26 cellular contexts compared by ENCODE assay signal in the genomic region with DNA sequence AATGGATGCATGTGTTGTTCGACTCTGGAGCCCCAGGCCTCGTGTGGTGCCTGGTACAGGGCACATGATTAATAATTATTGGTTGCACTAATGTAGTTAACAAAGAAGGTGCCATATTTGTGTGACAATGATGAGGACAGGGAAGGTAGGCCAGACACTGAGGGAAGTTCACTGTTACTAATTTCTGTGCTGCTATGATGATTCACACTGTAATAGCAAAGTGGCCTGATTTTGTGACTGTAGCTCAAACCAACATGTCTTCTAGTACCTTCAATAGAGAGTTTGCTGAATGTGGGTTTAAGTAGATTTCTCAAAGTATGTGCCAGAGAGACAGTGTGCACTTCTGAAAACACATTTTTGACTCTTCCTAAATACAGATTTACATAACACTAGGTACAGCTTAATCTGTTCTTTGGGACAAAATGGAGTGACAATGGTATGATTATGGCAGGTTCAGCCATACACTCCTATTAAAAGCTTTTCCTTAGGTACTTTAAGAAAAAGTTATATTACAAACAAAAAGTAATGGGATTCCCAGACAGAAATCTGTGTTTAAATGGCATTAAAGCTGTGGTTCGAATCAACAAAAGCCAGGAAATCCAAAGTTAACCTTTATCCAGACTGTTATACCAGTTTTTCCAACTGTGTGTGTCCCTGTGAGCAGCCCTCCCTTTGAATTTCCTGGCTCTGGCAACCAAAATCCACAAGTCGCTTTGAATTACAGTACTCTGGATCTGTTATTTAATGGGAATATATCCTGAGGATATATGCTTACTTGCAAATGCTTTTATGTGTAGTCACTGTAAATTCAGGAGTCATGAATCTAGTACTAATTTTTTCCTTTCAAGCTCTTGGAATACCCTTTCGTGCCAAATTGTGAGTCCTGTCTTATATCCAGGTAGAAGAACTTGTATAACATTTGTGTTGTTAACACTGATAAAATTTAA.
DNase-seq lines count a peak whose midpoint lies in the region; ATAC-seq, FAIRE-seq and TF ChIP-seq lines count a peak whose summit lies in the region.
"Had no signal": no experiment of that assay in that cellular context is flagged by ENCODE, and none has a peak within 500 bp of the region (broad histone marks: within the 10 kb centered on the region; RNA-seq: fewer than 3 reads in every experiment).

No MANE protein-coding gene starts in this region.

- H3K9me3 Mint-ChIP-seq in activated T-helper 17 cell treated with anti-CD3 and anti-CD28 coated beads, Interleukin-2, amount 50 U/mL, for 72 hours = no peaks in the 10 kb centered on the region
- H3K9me3 Mint-ChIP-seq in osteocyte (ENCODE audit: unreplicated experiment) (no peaks in the 10 kb centered on the region), endodermal cell (no peaks in the 10 kb centered on the region)
- H3K9me3 Mint-ChIP-seq: brain; GM23338; stimulated activated naive CD8-positive, alpha-beta T cell treated with anti-CD3 and anti-CD28 coated beads, Interleukin-15, Interleukin-2, amounts not matched to agents 100 ng/mL and 50 ng/mL, for 24 hours; T-helper 2 cell treated with Interferon-gamma antibody and Interleukin-4, amounts not matched to agents 5 μg/mL and 100 μg/mL, for 36 hours had no signal

- H3K4me1 ChIP-seq in endodermal cell (ENCODE audit: control insufficient read depth, insufficient read depth, low read length) = peaks cover 9% of the 10 kb centered on the region

- TF ChIP-seq POLR2A in H54 (IDR thresholded peaks at IDR 0.05; ENCODE audit: low read depth, low read length) = no peak

- no peaks in the 10 kb centered on the region for H3K27me3 ChIP-seq in endodermal cell (ENCODE audit: control insufficient read depth, insufficient read depth, low read length, poor library complexity, severe bottlenecking)
- H3K27me3 ChIP-seq: ovary, sigmoid colon, SJCRH30, transverse colon had no signal

- no peak overlapping the region for H3K27ac ChIP-seq in endodermal cell (ENCODE audit: low read depth, low read length)
- H3K27ac ChIP-seq: 22Rv1, lower lobe of right lung, ovary, SJCRH30, transverse colon had no signal

- TF ChIP-seq CTCF in osteocyte (IDR thresholded peaks at IDR 0.05) (no peak), endodermal cell (conservative IDR thresholded peaks at IDR 0.05) (no peak)

- FAIRE-seq in H54 (lab: Jason Lieb, UNC) = peak; percentile 66
- FAIRE-seq: islet of Langerhans had no signal

- H3K9ac ChIP-seq in endodermal cell (ENCODE audit: extremely low read depth, low read length, poor library complexity, severe bottlenecking) = no peak overlapping the region

- peaks cover 51% of the 10 kb centered on the region for H3K4me1 Mint-ChIP-seq in activated T-helper 17 cell treated with anti-CD3 and anti-CD28 coated beads, Interleukin-2, amount 50 U/mL, for 72 hours
- peaks cover 72% of the 10 kb centered on the region for H3K4me1 Mint-ChIP-seq in osteocyte (ENCODE audit: unreplicated experiment)
- H3K4me1 Mint-ChIP-seq in endodermal cell = peaks cover 16% of the 10 kb centered on the region

- WGBS in endodermal cell (ENCODE audit: insufficient coverage in 1 of 2, insufficient read length in 1 of 2), 2 experiments = 75 to 92% methylated on average over 2 to 5 of the region's 5 CpGs

- no peak for DNase-seq in activated CD4-positive, CD25-positive, alpha-beta regulatory T cell treated with anti-CD3 and anti-CD28 coated beads, Interleukin-2, amount 50 U/mL, for 72 hours
- DNase-seq in H54 (ENCODE audit: insufficient read length, low spot score) = no peak
- DNase-seq in osteocyte (ENCODE audit: extremely low spot score, unreplicated experiment) = no peak
- DNase-seq in endodermal cell = no peak
- DNase-seq: activated CD4-positive, CD25-positive, alpha-beta regulatory T cell; activated naive CD4-positive, alpha-beta T cell treated with Interleukin-2 at 50 U/mL for 16 hours; cortex of kidney; hippocampal formation; lower lobe of right lung; MM.1S; NCI-H774; ovary; sigmoid colon; SJCRH30; stimulated activated CD4-positive, alpha-beta T cell treated with anti-CD3 and anti-CD28 coated beads, Interleukin-1b, Interleukin-23, amount 100 ng/mL, for 48 hours; transverse colon had no signal

- no peaks in the 10 kb centered on the region for H3K36me3 ChIP-seq in endodermal cell (ENCODE audit: control insufficient read depth, insufficient read depth, low read length)
- H3K36me3 ChIP-seq: lower lobe of right lung, ovary, sigmoid colon, SJCRH30, transverse colon had no signal

- peak; percentile 71 to 74 for ATAC-seq in activated CD4-positive, CD25-positive, alpha-beta regulatory T cell treated with anti-CD3 and anti-CD28 coated beads, Interleukin-2, amount 50 U/mL, for 24 hours
- ATAC-seq in activated T-helper 17 cell treated with anti-CD3 and anti-CD28 coated beads, Interleukin-2, amount 50 U/mL, for 72 hours (replicated peaks) = peak; percentile 75
- ATAC-seq in HG03139 (IDR thresholded peaks at IDR 0.05; ENCODE audit: unreplicated experiment) (no peak), HG02610 (IDR thresholded peaks at IDR 0.05; ENCODE audit: unreplicated experiment) (no peak)
- ATAC-seq: GM23338, lower lobe of right lung had no signal

- peak overlapping the region; percentile 24 for H3K4me3 Mint-ChIP-seq in activated T-helper 17 cell treated with anti-CD3 and anti-CD28 coated beads, Interleukin-2, amount 50 U/mL, for 72 hours
- H3K4me3 Mint-ChIP-seq in osteocyte (ENCODE audit: unreplicated experiment) = peak overlapping the region; percentile 27
- no peak overlapping the region for H3K4me3 Mint-ChIP-seq in endodermal cell
- H3K4me3 Mint-ChIP-seq: brain; GM23338; stimulated activated naive CD8-positive, alpha-beta T cell treated with anti-CD3 and anti-CD28 coated beads, Interleukin-15, Interleukin-2, amounts not matched to agents 100 ng/mL and 50 ng/mL, for 24 hours; T-helper 2 cell treated with Interferon-gamma antibody and Interleukin-4, amounts not matched to agents 5 μg/mL and 100 μg/mL, for 36 hours had no signal

- no peaks in the 10 kb centered on the region for H3K9me3 ChIP-seq in endodermal cell (ENCODE audit: control insufficient read depth, low read length)
- H3K9me3 ChIP-seq: lower lobe of right lung, ovary, sigmoid colon, SJCRH30, transverse colon had no signal

- no peaks in the 10 kb centered on the region for H3K27me3 Mint-ChIP-seq in activated T-helper 17 cell treated with anti-CD3 and anti-CD28 coated beads, Interleukin-2, amount 50 U/mL, for 72 hours
- H3K27me3 Mint-ChIP-seq in osteocyte (ENCODE audit: unreplicated experiment) (no peaks in the 10 kb centered on the region), endodermal cell (ENCODE audit: insufficient read depth) (no peaks in the 10 kb centered on the region)
- H3K27me3 Mint-ChIP-seq: stimulated activated naive CD8-positive, alpha-beta T cell treated with anti-CD3 and anti-CD28 coated beads, Interleukin-15, Interleukin-2, amounts not matched to agents 100 ng/mL and 50 ng/mL, for 24 hours had no signal

- peak overlapping the region; percentile 39 for H3K27ac Mint-ChIP-seq in activated T-helper 17 cell treated with anti-CD3 and anti-CD28 coated beads, Interleukin-2, amount 50 U/mL, for 72 hours
- H3K27ac Mint-ChIP-seq in osteocyte (ENCODE audit: unreplicated experiment) (peak overlapping the region; percentile 86), endodermal cell (no peak overlapping the region)
- H3K27ac Mint-ChIP-seq: GM23338; stimulated activated naive CD8-positive, alpha-beta T cell treated with anti-CD3 and anti-CD28 coated beads, Interleukin-15, Interleukin-2, amounts not matched to agents 100 ng/mL and 50 ng/mL, for 24 hours; T-helper 2 cell treated with Interferon-gamma antibody and Interleukin-4, amounts not matched to agents 5 μg/mL and 100 μg/mL, for 36 hours had no signal

- H3K4me3 ChIP-seq in endodermal cell (ENCODE audit: low read length) = no peak overlapping the region
- H3K4me3 ChIP-seq: GM23338, lower lobe of right lung, ovary, sigmoid colon, SJCRH30, transverse colon had no signal

- no peaks in the 10 kb centered on the region for H3K36me3 Mint-ChIP-seq in activated T-helper 17 cell treated with anti-CD3 and anti-CD28 coated beads, Interleukin-2, amount 50 U/mL, for 72 hours (ENCODE audit: low read depth)
- H3K36me3 Mint-ChIP-seq in osteocyte (ENCODE audit: unreplicated experiment) = no peaks in the 10 kb centered on the region
- H3K36me3 Mint-ChIP-seq in endodermal cell (ENCODE audit: low read depth) = no peaks in the 10 kb centered on the region

Comparison
In these comparisons a context has a peak if more than half of its experiments do, and no peak if none do; other contexts are left out.
1. ATAC-seq: peak in activated CD4-positive, CD25-positive, alpha-beta regulatory T cell treated with anti-CD3 and anti-CD28 coated beads, Interleukin-2, amount 50 U/mL, for 24 hours (2 of 2) and activated T-helper 17 cell treated with anti-CD3 and anti-CD28 coated beads, Interleukin-2, amount 50 U/mL, for 72 hours (single experiment); none in HG03139 (single experiment) and HG02610 (single experiment).